Comparison of ENCODE assay signal across 8 cellular contexts in the genomic region with DNA sequence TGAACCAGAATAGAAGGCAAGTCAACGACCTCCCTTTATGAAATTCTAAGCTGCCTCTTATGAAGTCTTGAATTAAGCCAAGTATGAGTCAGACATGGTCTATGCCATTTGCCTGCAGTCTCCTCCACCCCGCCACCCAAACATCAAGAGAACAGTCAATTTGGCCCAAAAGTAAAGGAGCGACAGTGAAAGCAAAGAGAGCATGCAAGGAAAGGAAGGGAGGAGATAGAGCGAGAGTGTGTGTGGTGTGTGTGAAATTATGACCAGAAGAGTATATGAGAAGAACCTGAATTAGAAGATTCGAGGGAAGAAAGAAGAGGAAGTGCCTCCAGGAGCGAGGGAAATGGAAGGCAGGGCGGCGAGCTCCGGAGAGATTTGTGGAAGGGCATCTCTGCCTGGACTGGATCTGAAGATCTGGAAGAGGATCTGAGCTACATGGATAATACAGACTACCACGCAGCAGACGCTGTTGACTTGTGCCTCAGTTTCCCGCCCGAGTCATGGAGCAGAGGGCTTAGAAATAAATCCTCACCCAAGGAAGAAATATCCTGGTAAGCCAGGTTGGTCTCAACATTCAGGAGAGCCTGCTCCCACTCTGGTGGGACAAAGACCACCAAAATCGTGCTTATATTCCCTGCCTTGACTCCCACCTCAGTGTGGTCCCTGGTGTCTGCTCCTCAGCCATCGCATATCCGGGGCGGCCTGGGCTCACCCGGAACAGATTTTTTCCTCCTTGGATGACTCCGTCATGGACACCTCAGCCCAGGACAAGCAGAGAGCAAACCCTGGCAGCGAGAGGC. TPM values are rescaled to one million over a fixed set of nuclear protein-coding genes. Genes with fewer than 3 reads are reported as not detected.
DNase-seq lines count a peak whose midpoint lies in the region; ATAC-seq and TF ChIP-seq lines count a peak whose summit lies in the region.

No MANE protein-coding gene starts in this region.

- peak; percentile 17 for DNase-seq in activated CD4-positive, alpha-beta memory T cell treated with anti-CD3 and anti-CD28 coated beads, Interleukin-2, amount 10 ng/mL, durations not matched to agents 7 days and 5 days
- peak; percentile 22 for DNase-seq in glomerular visceral epithelial cell (ENCODE audit: extremely low spot score)
- no peak for DNase-seq in progenitor cell of endocrine pancreas (ENCODE audit: low spot score, unreplicated experiment)
- DNase-seq in islet precursor cell, result no peak
- no peak for DNase-seq in inferior parietal cortex (ENCODE audit: extremely low spot score)
- no peak for DNase-seq in superior temporal gyrus (ENCODE audit: extremely low spot score)

- peak overlapping the region; percentile 86 to 98 (median 96) for H3K4me3 Mint-ChIP-seq in IgD-negative memory B cell
- peak overlapping the region; percentile 87 for H3K4me3 Mint-ChIP-seq in activated CD4-positive, alpha-beta memory T cell treated with anti-CD3 and anti-CD28 coated beads, Interleukin-2, amount 10 ng/mL, durations not matched to agents 7 days and 5 days
- peak overlapping the region; percentile 90 for H3K4me3 Mint-ChIP-seq in progenitor cell of endocrine pancreas (ENCODE audit: low read depth)

- H3K9me3 Mint-ChIP-seq in IgD-negative memory B cell, result peaks cover 0 to 2% (median 0%) of the 10 kb centered on the region in 3 donors
- no peaks in the 10 kb centered on the region for H3K9me3 Mint-ChIP-seq in activated CD4-positive, alpha-beta memory T cell treated with anti-CD3 and anti-CD28 coated beads, Interleukin-2, amount 10 ng/mL, durations not matched to agents 7 days and 5 days
- no peaks in the 10 kb centered on the region for H3K9me3 Mint-ChIP-seq in progenitor cell of endocrine pancreas (ENCODE audit: low read depth)

- H3K36me3 Mint-ChIP-seq in IgD-negative memory B cell (no peaks in the 10 kb centered on the region), progenitor cell of endocrine pancreas (ENCODE audit: insufficient read depth) (peaks cover 5% of the 10 kb centered on the region)
- peaks cover 44% of the 10 kb centered on the region for H3K36me3 Mint-ChIP-seq in activated CD4-positive, alpha-beta memory T cell treated with anti-CD3 and anti-CD28 coated beads, Interleukin-2, amount 10 ng/mL, durations not matched to agents 7 days and 5 days (ENCODE audit: low read depth)

- POLR2A ChIA-PET in activated CD4-positive, alpha-beta memory T cell treated with anti-CD3 and anti-CD28 coated beads, Interleukin-2, amount 10 ng/mL, durations not matched to agents 7 days and 5 days (lab: Charles Lee), result interaction anchor here (0.9 to 3.3 kb wide), 18 partner anchors 9 to 1528 kb away, joined by 3 to 53 read pairs (median 6); a partner anchor contains a TSS

- H3K4me1 Mint-ChIP-seq in IgD-negative memory B cell (peaks cover 28 to 33% (median 32%) of the 10 kb centered on the region in 3 donors), progenitor cell of endocrine pancreas (ENCODE audit: low read depth) (peaks cover 15% of the 10 kb centered on the region)
- H3K4me1 Mint-ChIP-seq in activated CD4-positive, alpha-beta memory T cell treated with anti-CD3 and anti-CD28 coated beads, Interleukin-2, amount 10 ng/mL, durations not matched to agents 7 days and 5 days, result peaks cover 58% of the 10 kb centered on the region

- ATAC-seq in GM18868 (IDR thresholded peaks at IDR 0.05; ENCODE audit: unreplicated experiment), result peak; percentile 40

- H3K27ac Mint-ChIP-seq in IgD-negative memory B cell (peak overlapping the region; percentile 80 to 97 (median 97)), progenitor cell of endocrine pancreas (peak overlapping the region; percentile 93)
- peak overlapping the region; percentile 86 for H3K27ac Mint-ChIP-seq in activated CD4-positive, alpha-beta memory T cell treated with anti-CD3 and anti-CD28 coated beads, Interleukin-2, amount 10 ng/mL, durations not matched to agents 7 days and 5 days

- H3K27me3 Mint-ChIP-seq in IgD-negative memory B cell, result no peaks in the 10 kb centered on the region
- H3K27me3 Mint-ChIP-seq in activated CD4-positive, alpha-beta memory T cell treated with anti-CD3 and anti-CD28 coated beads, Interleukin-2, amount 10 ng/mL, durations not matched to agents 7 days and 5 days, result no peaks in the 10 kb centered on the region
- H3K27me3 Mint-ChIP-seq in progenitor cell of endocrine pancreas, result no peaks in the 10 kb centered on the region

- CTCF ChIA-PET in activated CD4-positive, alpha-beta memory T cell treated with anti-CD3 and anti-CD28 coated beads, Interleukin-2, amount 10 ng/mL, durations not matched to agents 7 days and 5 days (lab: Charles Lee), result interaction anchor here (0.8 to 1.5 kb wide), 8 partner anchors 10 to 305 kb away, joined by 3 to 7 read pairs (median 4); no protein-coding TSS in a partner anchor

- no peak for TF ChIP-seq CTCF in progenitor cell of endocrine pancreas (IDR thresholded peaks at IDR 0.05; ENCODE audit: unreplicated experiment)

RNA-seq across cellular contexts. Expression of a gene that starts 0.5 kb away (rescaled TPM):
- 37.0 TPM for polyA plus RNA-seq in IgD-negative memory B cell
- total RNA-seq in activated CD4-positive, alpha-beta memory T cell treated with anti-CD3 and anti-CD28 coated beads, Interleukin-2, amount 10 ng/mL, durations not matched to agents 7 days and 5 days, result 10 to 100 TPM; 46.3 to 47.0 TPM
- total RNA-seq in progenitor cell of endocrine pancreas, result 46.8 and 47.9 TPM in 2 replicates

RNA-seq across cellular contexts. Expression of a gene that starts 0.8 kb away (rescaled TPM):
- polyA plus RNA-seq in IgD-negative memory B cell, result 32.0 TPM
- total RNA-seq in activated CD4-positive, alpha-beta memory T cell treated with anti-CD3 and anti-CD28 coated beads, Interleukin-2, amount 10 ng/mL, durations not matched to agents 7 days and 5 days, result 10 to 100 TPM; 32.9 to 37.3 TPM
- 39.4 and 41.0 TPM in 2 replicates for total RNA-seq in progenitor cell of endocrine pancreas

Comparison
In these comparisons a context has a peak if more than half of its experiments do, and no peak if none do; other contexts are left out.
1. DNase-seq: peak in activated CD4-positive, alpha-beta memory T cell treated with anti-CD3 and anti-CD28 coated beads, Interleukin-2, amount 10 ng/mL, durations not matched to agents 7 days and 5 days (single experiment) and glomerular visceral epithelial cell (single experiment); none in progenitor cell of endocrine pancreas (single experiment), islet precursor cell (single experiment), inferior parietal cortex (single experiment) and superior temporal gyrus (single experiment).
2. Peak in every context shown above with its lines, with median percentiles within 50 percentile points of each other: H3K27ac Mint-ChIP-seq and H3K4me3 Mint-ChIP-seq.